ENCODE assay signal across 14 cellular contexts in the genomic region with DNA sequence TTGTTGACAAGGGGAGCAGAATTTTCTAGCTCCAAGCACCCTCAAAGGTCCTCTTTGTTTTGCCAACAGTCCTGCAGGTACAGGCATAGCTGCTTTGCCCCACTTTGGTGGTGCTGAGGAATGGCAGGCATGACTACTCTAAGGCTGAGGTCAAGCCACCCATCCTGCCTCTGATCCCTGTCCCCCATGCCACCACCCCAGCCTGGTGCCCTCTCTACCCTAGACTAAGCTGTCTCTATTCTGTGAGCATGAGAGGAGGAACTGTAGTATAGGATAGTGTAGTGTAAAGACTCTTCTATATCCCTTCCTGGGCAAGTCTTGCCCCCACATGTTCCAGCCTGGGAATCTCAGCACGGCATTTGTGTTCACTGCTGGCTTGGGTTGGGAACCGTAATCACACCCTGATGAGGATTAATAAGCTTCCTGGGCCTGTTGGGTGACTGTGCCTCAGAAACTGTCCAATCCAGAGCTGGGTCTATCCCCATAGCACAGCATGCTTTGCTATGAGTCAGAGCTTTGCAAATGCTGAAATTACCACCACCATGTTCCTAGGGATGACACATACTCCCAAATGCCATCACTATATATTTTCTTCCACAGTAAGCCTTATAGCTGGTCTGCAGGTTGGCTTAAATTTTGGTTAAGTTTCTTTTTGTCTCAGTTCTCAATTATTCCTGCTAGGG.
DNase-seq lines count a peak whose midpoint lies in the region; ATAC-seq and TF ChIP-seq lines count a peak whose summit lies in the region.
"Had no signal": no experiment of that assay in that cellular context is flagged by ENCODE, and none has a peak within 500 bp of the region (broad histone marks: within the 10 kb centered on the region; RNA-seq: fewer than 3 reads in every experiment).

No MANE protein-coding gene starts in this region.

- H3K9me3 ChIP-seq in SK-N-SH: no peaks in the 10 kb centered on the region
- no peaks in the 10 kb centered on the region for H3K9me3 ChIP-seq in upper lobe of right lung

- TF ChIP-seq CTCF in SK-N-SH (IDR thresholded peaks at IDR 0.05) (no peak), foreskin keratinocyte (conservative IDR thresholded peaks at IDR 0.05) (peak; percentile 48), upper lobe of right lung (IDR thresholded peaks at IDR 0.05) (no peak), GM20000 (IDR thresholded peaks at IDR 0.05; ENCODE audit: extremely low read depth, missing control alignments) (no peak)

- WGBS in SK-N-SH (ENCODE audit: low lambda C conversion rate): 20% methylated on average over 2 of the region's 2 CpGs

- H3K9ac ChIP-seq in SK-N-SH: no peak overlapping the region; the same call in 1 of the 2 replicates

- peak overlapping the region; percentile 86; the same call in 1 of the 2 replicates for H2AFZ ChIP-seq in SK-N-SH (ENCODE audit: low read depth)

- H3K9me2 ChIP-seq in SK-N-SH: no peaks in the 10 kb centered on the region

- peak; percentile 67 to 93 for ATAC-seq in activated naive CD4-positive, alpha-beta T cell treated with anti-CD3 and anti-CD28 coated beads, Interleukin-2, amount 50 U/mL, for 72 hours
- peak; percentile 99 for ATAC-seq in foreskin keratinocyte
- peak; percentile 28 for ATAC-seq in upper lobe of right lung
- ATAC-seq in HG02885 (IDR thresholded peaks at IDR 0.05; ENCODE audit: poor library complexity, unreplicated experiment): no peak

- intact Hi-C loops in upper lobe of right lung (cut with DNase I): no loop called here

- H3K36me3 Mint-ChIP-seq in activated naive CD4-positive, alpha-beta T cell treated with anti-CD3 and anti-CD28 coated beads, Interleukin-2, amount 50 U/mL, for 72 hours: no peaks in the 10 kb centered on the region
- peaks cover 3% of the 10 kb centered on the region for H3K36me3 Mint-ChIP-seq in activated naive CD4-positive, alpha-beta T cell treated with anti-CD3 and anti-CD28 coated beads, Interleukin-2, amount 10 ng/mL, durations not matched to agents 7 days and 5 days

- no peaks in the 10 kb centered on the region for H4K20me1 ChIP-seq in SK-N-SH (ENCODE audit: insufficient read depth)

- H3K4me1 ChIP-seq in SK-N-SH (ENCODE audit: control insufficient read depth in 1 of 2, insufficient read depth in 2 of 2, low read depth in 1 of 2, low read length in 1 of 2): peaks cover 0 to 6% of the 10 kb centered on the region in 2 experiments; a peak in 2 of 4 replicates
- peaks cover 15% of the 10 kb centered on the region for H3K4me1 ChIP-seq in foreskin keratinocyte
- H3K4me1 ChIP-seq in upper lobe of right lung: peaks cover 20% of the 10 kb centered on the region

- CTCF ChIA-PET in activated naive CD4-positive, alpha-beta T cell treated with anti-CD3 and anti-CD28 coated beads, Interleukin-2, amount 10 ng/mL, durations not matched to agents 7 days and 5 days (lab: Charles Lee): no interaction called here
- CTCF ChIA-PET in SK-N-SH (lab: Yijun Ruan, JAX): interaction anchor here (0.9 kb wide), 1 partner anchor 45 kb away, joined by 4 read pairs; no protein-coding TSS in a partner anchor

- H3K27me3 ChIP-seq in SK-N-SH (ENCODE audit: insufficient read depth) (no peaks in the 10 kb centered on the region), foreskin keratinocyte (no peaks in the 10 kb centered on the region), upper lobe of right lung (no peaks in the 10 kb centered on the region)

- H3K9me3 Mint-ChIP-seq in activated naive CD4-positive, alpha-beta T cell treated with anti-CD3 and anti-CD28 coated beads, Interleukin-2, amount 50 U/mL, for 72 hours: no peaks in the 10 kb centered on the region
- no peaks in the 10 kb centered on the region for H3K9me3 Mint-ChIP-seq in activated naive CD4-positive, alpha-beta T cell treated with anti-CD3 and anti-CD28 coated beads, Interleukin-2, amount 10 ng/mL, durations not matched to agents 7 days and 5 days
- H3K9me3 Mint-ChIP-seq: H9; stimulated activated naive CD8-positive, alpha-beta T cell treated with anti-CD3 and anti-CD28 coated beads, Interleukin-15, Interleukin-2, amounts not matched to agents 100 ng/mL and 50 ng/mL, for 24 hours had no signal

- no peak for TF ChIP-seq EP300 in SK-N-SH (IDR thresholded peaks at IDR 0.05; ENCODE audit: borderline replicate concordance in 1 of 2, low read depth in 1 of 2, low read length in 1 of 2)

- H3K4me1 Mint-ChIP-seq in activated naive CD4-positive, alpha-beta T cell treated with anti-CD3 and anti-CD28 coated beads, Interleukin-2, amount 10 ng/mL, durations not matched to agents 7 days and 5 days: peaks cover 17% of the 10 kb centered on the region
- H3K4me1 Mint-ChIP-seq: H9 had no signal

- no peak for DNase-seq in activated naive CD4-positive, alpha-beta T cell treated with anti-CD3 and anti-CD28 coated beads, Interleukin-2, amount 50 U/mL, for 72 hours (ENCODE audit: low spot score in 2 of 2)
- no peak for DNase-seq in activated naive CD4-positive, alpha-beta T cell treated with anti-CD3 and anti-CD28 coated beads, Interleukin-2, amount 10 ng/mL, durations not matched to agents 7 days and 5 days
- DNase-seq in SK-N-SH: no peak
- peak; percentile 98 to 99 for DNase-seq in foreskin keratinocyte
- no peak for DNase-seq in upper lobe of right lung
- no peak for DNase-seq in GM20000 (ENCODE audit: low spot score)
- no peak for DNase-seq in mucosa of gallbladder (ENCODE audit: low spot score)
- DNase-seq: activated T-cell treated with anti-CD3 and anti-CD28 coated beads for 4 hours, C1 segment of cervical spinal cord, H9, NCI-H2171 treated with DMSO at 0.1 percent for 48 hours, T-helper 1 cell had no signal

- peak overlapping the region in 1 of 2 experiments; percentile 60; a peak in 2 of 4 replicates for H3K27ac ChIP-seq in SK-N-SH (ENCODE audit: low read depth in 2 of 2, low read length in 1 of 2)
- H3K27ac ChIP-seq in foreskin keratinocyte: peak overlapping the region; percentile 74
- H3K27ac ChIP-seq in upper lobe of right lung: peak overlapping the region; percentile 42

- no peak overlapping the region for H3K4me2 ChIP-seq in SK-N-SH

- no peaks in the 10 kb centered on the region for H3F3A ChIP-seq in SK-N-SH (replicated peaks; ENCODE audit: insufficient read depth)

- no peaks in the 10 kb centered on the region for H3K79me2 ChIP-seq in SK-N-SH (ENCODE audit: insufficient read depth)

- peaks cover 11% of the 10 kb centered on the region for H3K27me3 Mint-ChIP-seq in activated naive CD4-positive, alpha-beta T cell treated with anti-CD3 and anti-CD28 coated beads, Interleukin-2, amount 10 ng/mL, durations not matched to agents 7 days and 5 days
- H3K27me3 Mint-ChIP-seq: stimulated activated naive CD8-positive, alpha-beta T cell treated with anti-CD3 and anti-CD28 coated beads, Interleukin-15, Interleukin-2, amounts not matched to agents 100 ng/mL and 50 ng/mL, for 24 hours had no signal

- no peak overlapping the region for H3K4me3 Mint-ChIP-seq in activated naive CD4-positive, alpha-beta T cell treated with anti-CD3 and anti-CD28 coated beads, Interleukin-2, amount 10 ng/mL, durations not matched to agents 7 days and 5 days
- H3K4me3 Mint-ChIP-seq: H9; stimulated activated naive CD8-positive, alpha-beta T cell treated with anti-CD3 and anti-CD28 coated beads, Interleukin-15, Interleukin-2, amounts not matched to agents 100 ng/mL and 50 ng/mL, for 24 hours had no signal

- POLR2A ChIA-PET in SK-N-SH (lab: Yijun Ruan, JAX): no interaction called here

- H3K27ac Mint-ChIP-seq in activated naive CD4-positive, alpha-beta T cell treated with anti-CD3 and anti-CD28 coated beads, Interleukin-2, amount 50 U/mL, for 72 hours: peak overlapping the region; percentile 3 to 11
- no peak overlapping the region for H3K27ac Mint-ChIP-seq in activated naive CD4-positive, alpha-beta T cell treated with anti-CD3 and anti-CD28 coated beads, Interleukin-2, amount 10 ng/mL, durations not matched to agents 7 days and 5 days
- H3K27ac Mint-ChIP-seq: stimulated activated naive CD8-positive, alpha-beta T cell treated with anti-CD3 and anti-CD28 coated beads, Interleukin-15, Interleukin-2, amounts not matched to agents 100 ng/mL and 50 ng/mL, for 24 hours had no signal

- H3K4me3 ChIP-seq in SK-N-SH (ENCODE audit: low read depth in 2 of 2, low read length in 1 of 2) (no peak overlapping the region), upper lobe of right lung (no peak overlapping the region)

- no peaks in the 10 kb centered on the region for H3K36me3 ChIP-seq in SK-N-SH (replicated peaks in 1 of 2; ENCODE audit: control insufficient read depth in 1 of 2, insufficient read depth in 2 of 2, low read length in 1 of 2)
- H3K36me3 ChIP-seq in upper lobe of right lung: no peaks in the 10 kb centered on the region

- no peak for TF ChIP-seq RAD21 in SK-N-SH (IDR thresholded peaks at IDR 0.05; ENCODE audit: low read length)

TF ChIP-seq in SK-N-SH, 30 proteins besides CTCF, POLR2A, EP300 and RAD21 (continues in another document):
- TF ChIP-seq, protein P1, sequence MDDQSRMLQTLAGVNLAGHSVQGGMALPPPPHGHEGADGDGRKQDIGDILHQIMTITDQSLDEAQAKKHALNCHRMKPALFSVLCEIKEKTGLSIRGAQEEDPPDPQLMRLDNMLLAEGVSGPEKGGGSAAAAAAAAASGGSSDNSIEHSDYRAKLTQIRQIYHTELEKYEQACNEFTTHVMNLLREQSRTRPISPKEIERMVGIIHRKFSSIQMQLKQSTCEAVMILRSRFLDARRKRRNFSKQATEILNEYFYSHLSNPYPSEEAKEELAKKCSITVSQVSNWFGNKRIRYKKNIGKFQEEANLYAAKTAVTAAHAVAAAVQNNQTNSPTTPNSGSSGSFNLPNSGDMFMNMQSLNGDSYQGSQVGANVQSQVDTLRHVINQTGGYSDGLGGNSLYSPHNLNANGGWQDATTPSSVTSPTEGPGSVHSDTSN (IDR thresholded peaks at IDR 0.05): 0 out of 2 replicates have a peak, but pooled peaks have one; percentile 15
- TF ChIP-seq, protein P2, sequence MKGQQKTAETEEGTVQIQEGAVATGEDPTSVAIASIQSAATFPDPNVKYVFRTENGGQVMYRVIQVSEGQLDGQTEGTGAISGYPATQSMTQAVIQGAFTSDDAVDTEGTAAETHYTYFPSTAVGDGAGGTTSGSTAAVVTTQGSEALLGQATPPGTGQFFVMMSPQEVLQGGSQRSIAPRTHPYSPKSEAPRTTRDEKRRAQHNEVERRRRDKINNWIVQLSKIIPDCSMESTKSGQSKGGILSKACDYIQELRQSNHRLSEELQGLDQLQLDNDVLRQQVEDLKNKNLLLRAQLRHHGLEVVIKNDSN (IDR thresholded peaks at IDR 0.05; ENCODE audit: borderline replicate concordance, low read depth): no peak
- TF ChIP-seq JUND (IDR thresholded peaks at IDR 0.05): peak; percentile 64
- TF ChIP-seq MXI1 (IDR thresholded peaks at IDR 0.05; ENCODE audit: low read depth, low read length): no peak
- no peak for TF ChIP-seq FOXJ3 (CRISPR knock-in tag; IDR thresholded peaks at IDR 0.05)
- no peak for TF ChIP-seq CHD2 (IDR thresholded peaks at IDR 0.05; ENCODE audit: low read length, partially characterized antibody)
- no peak for TF ChIP-seq YY1 (IDR thresholded peaks at IDR 0.05; ENCODE audit: low read depth)

Comparison
In these comparisons a context has a peak if more than half of its experiments do, and no peak if none do; other contexts are left out.
1. DNase-seq: peak in foreskin keratinocyte (2 of 2); none in activated naive CD4-positive, alpha-beta T cell treated with anti-CD3 and anti-CD28 coated beads, Interleukin-2, amount 50 U/mL, for 72 hours (0 of 2), activated naive CD4-positive, alpha-beta T cell treated with anti-CD3 and anti-CD28 coated beads, Interleukin-2, amount 10 ng/mL, durations not matched to agents 7 days and 5 days (single experiment), SK-N-SH (single experiment), upper lobe of right lung (single experiment), GM20000 (single experiment) and mucosa of gallbladder (single experiment).